13 cellular contexts compared by ENCODE assay signal in the genomic region with DNA sequence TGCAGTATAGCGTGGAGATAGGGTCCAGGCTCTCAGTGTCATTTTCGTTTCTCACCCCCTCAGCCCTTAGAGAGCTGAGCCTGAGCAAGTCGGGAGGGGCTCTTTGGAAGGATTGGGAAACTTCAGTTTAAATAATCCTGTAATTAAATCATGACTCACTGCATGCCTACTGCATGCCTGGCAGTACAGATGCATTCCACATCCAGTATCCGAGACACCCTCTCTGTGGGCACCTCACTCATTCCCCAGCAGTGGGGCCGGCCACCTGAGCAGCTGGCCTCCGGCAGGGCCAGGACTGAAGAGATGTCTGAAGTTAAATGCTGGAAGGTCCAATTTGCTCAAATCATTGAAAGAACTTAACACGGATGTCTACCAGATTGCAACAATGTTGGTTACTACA.
DNase-seq lines count a peak whose midpoint lies in the region; ATAC-seq and TF ChIP-seq lines count a peak whose summit lies in the region.
"Had no signal": no experiment of that assay in that cellular context is flagged by ENCODE, and none has a peak within 500 bp of the region (broad histone marks: within the 10 kb centered on the region; RNA-seq: fewer than 3 reads in every experiment).

No MANE protein-coding gene starts in this region.

- TF ChIP-seq CTCF in HFF-Myc (IDR thresholded peaks at IDR 0.05; ENCODE audit: low read depth, low read length, missing control alignments) (no peak), gastroesophageal sphincter (IDR thresholded peaks at IDR 0.05) (no peak), thoracic aorta (IDR thresholded peaks at IDR 0.05) (no peak)

- WGBS in gastroesophageal sphincter (ENCODE audit: low coverage in 1 of 2), 2 donors: 37 to 68% methylated on average over 3 to 4 of the region's 7 CpGs

- peak; percentile 2 for DNase-seq in HFF-Myc (ENCODE audit: extremely low read depth, low read depth)
- DNase-seq in SW480 (ENCODE audit: low spot score): peak; percentile 5
- DNase-seq in thoracic aorta (ENCODE audit: low spot score): no peak
- no peak for DNase-seq in SHP77 (lab: John Stamatoyannopoulos, UW)
- DNase-seq in NCI-H1417 treated with DMSO at 0.1 percent for 48 hours (lab: John Stamatoyannopoulos, UW): no peak
- no peak for DNase-seq in HK-2 (ENCODE audit: unreplicated experiment)
- DNase-seq: activated CD8-positive, alpha-beta T cell treated with anti-CD3 and anti-CD28 coated beads for 36 hours; effector CD4-positive, alpha-beta T cell; Kasumi-1; NCI-H1930; thyroid gland had no signal

- H3K4me3 ChIP-seq in HFF-Myc (replicated peaks; ENCODE audit: low read depth, low read length): no peak overlapping the region
- H3K4me3 ChIP-seq in gastroesophageal sphincter: no peak overlapping the region
- no peak overlapping the region for H3K4me3 ChIP-seq in thoracic aorta
- H3K4me3 ChIP-seq: thyroid gland had no signal

- H3K27me3 ChIP-seq in gastroesophageal sphincter (no peaks in the 10 kb centered on the region), thoracic aorta (replicated peaks; ENCODE audit: insufficient read depth) (no peaks in the 10 kb centered on the region)
- H3K27me3 ChIP-seq: thyroid gland had no signal

- ATAC-seq in gastroesophageal sphincter: peak; percentile 65
- ATAC-seq in thoracic aorta (ENCODE audit: insufficient number of reproducible peaks, low FRiP score, low read depth): peak; percentile 48
- ATAC-seq: activated CD8-positive, alpha-beta T cell treated with anti-CD3 and anti-CD28 coated beads for 36 hours; Right ventricle myocardium inferior had no signal

- H3K9me3 ChIP-seq in gastroesophageal sphincter: no peaks in the 10 kb centered on the region
- H3K9me3 ChIP-seq in thoracic aorta: no peaks in the 10 kb centered on the region
- H3K9me3 ChIP-seq: thyroid gland had no signal

- TF ChIP-seq EP300 in gastroesophageal sphincter (IDR thresholded peaks at IDR 0.05): no peak

- H3K36me3 ChIP-seq in gastroesophageal sphincter: no peaks in the 10 kb centered on the region
- no peaks in the 10 kb centered on the region for H3K36me3 ChIP-seq in thoracic aorta
- H3K36me3 ChIP-seq: thyroid gland had no signal

- no peak for TF ChIP-seq POLR2A in gastroesophageal sphincter (IDR thresholded peaks at IDR 0.05)

- peaks cover 0 to 23% (median 0%) of the 10 kb centered on the region in 3 donors for H3K4me1 ChIP-seq in gastroesophageal sphincter
- peaks cover 0 to 8% of the 10 kb centered on the region in 2 donors for H3K4me1 ChIP-seq in thoracic aorta (ENCODE audit: control insufficient read depth in 1 of 2, low read depth in 2 of 2)
- H3K4me1 ChIP-seq: thyroid gland had no signal

- H3K27ac ChIP-seq in gastroesophageal sphincter: no peak overlapping the region
- no peak overlapping the region for H3K27ac ChIP-seq in thoracic aorta
- H3K27ac ChIP-seq: thyroid gland had no signal

Comparison
In these comparisons a context has a peak if more than half of its experiments do, and no peak if none do; other contexts are left out.
1. DNase-seq: peak in HFF-Myc (single experiment) and SW480 (single experiment); none in thoracic aorta (single experiment), SHP77 (0 of 2), NCI-H1417 treated with DMSO at 0.1 percent for 48 hours (single experiment) and HK-2 (single experiment).